In the genomic region with DNA sequence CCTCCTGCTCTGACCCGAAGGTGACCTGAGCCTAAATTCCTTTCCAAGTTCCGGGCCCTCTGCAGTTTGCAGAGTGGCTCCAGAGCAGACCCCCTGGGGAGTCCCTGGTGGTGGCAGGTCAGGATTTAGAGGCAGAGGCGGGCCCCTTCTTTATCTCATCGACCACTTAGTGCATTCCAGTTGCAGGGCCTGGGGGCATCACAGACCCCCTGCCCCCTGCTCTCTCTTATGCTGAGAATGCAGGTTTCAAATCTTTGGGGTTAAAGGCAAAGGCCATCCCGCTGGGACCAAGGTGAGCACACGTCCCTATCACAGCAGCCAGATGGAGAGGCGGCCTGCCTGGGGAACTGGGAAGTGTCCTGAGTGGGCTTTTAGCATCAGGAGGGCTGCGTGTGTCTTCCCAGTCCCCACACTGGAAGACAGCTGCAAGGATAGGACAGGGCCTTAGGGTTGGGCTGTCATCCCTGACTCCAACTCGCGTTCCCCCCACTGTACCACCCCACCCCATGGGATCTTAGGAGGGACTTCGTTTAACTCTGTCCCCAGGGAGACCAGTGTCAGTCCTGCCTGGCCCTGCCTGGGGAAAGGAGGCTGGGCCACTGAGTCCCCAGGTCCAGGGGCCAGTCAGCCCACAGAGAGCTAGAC, we compare ENCODE assay signal across 1 cellular context.
TF ChIP-seq lines count a peak whose summit lies in the region.

No MANE protein-coding gene starts in this region.

TF ChIP-seq in H1, 55 proteins besides CTCF, POLR2A, EP300 and RAD21:
- TF ChIP-seq RFX5 (IDR thresholded peaks at IDR 0.05; ENCODE audit: borderline replicate concordance, low read depth, low read length), result no peak
- no peak for TF ChIP-seq CBX8 (IDR thresholded peaks at IDR 0.05; ENCODE audit: borderline replicate concordance, low read depth, low read length)
- no peak for TF ChIP-seq ASH2L (IDR thresholded peaks at IDR 0.05; ENCODE audit: low read length)
- TF ChIP-seq RBBP5 (IDR thresholded peaks at IDR 0.05; ENCODE audit: borderline replicate concordance, low read depth, low read length), result no peak
- no peak for TF ChIP-seq POLR2AphosphoS5 (IDR thresholded peaks at IDR 0.05; ENCODE audit: low read depth, low read length)
- no peak for TF ChIP-seq SIN3A (conservative IDR thresholded peaks at IDR 0.05 in 1 of 2, IDR thresholded peaks at IDR 0.05 in 1 of 2; ENCODE audit: low read depth in 1 of 2, low read length in 2 of 2)
- TF ChIP-seq HDAC6 (IDR thresholded peaks at IDR 0.05; ENCODE audit: low read depth, low read length), result no peak
- no peak for TF ChIP-seq CREB1 (IDR thresholded peaks at IDR 0.05)
- TF ChIP-seq MAFK (IDR thresholded peaks at IDR 0.05; ENCODE audit: low read depth, low read length), result no peak
- no peak for TF ChIP-seq RXRA (IDR thresholded peaks at IDR 0.05; ENCODE audit: insufficient read depth, low read depth, low read length)
- no peak for TF ChIP-seq TAF7 (optimal IDR thresholded peaks at IDR 0.05; ENCODE audit: borderline replicate concordance, low read depth, low read length)
- no peak for TF ChIP-seq SAP30 (IDR thresholded peaks at IDR 0.05; ENCODE audit: insufficient read depth, insufficient replicate concordance, low read length)
